1 cellular context compared by ENCODE assay signal in genomic region chr18:24014062-24014985, GRCh38.
TF ChIP-seq lines count a peak whose summit lies in the region.

Gene TTC39C, plus strand, starts transcription at chr18:24014754. Its CDS starts 118 bp downstream, at chr18:24014872.

TF ChIP-seq in HCT116, 20 proteins besides CTCF, POLR2A, EP300 and RAD21 (continued from another document):
- TF ChIP-seq REST (IDR thresholded peaks at IDR 0.05; ENCODE audit: low read depth) = no peak
- TF ChIP-seq EGR1 (IDR thresholded peaks at IDR 0.05; ENCODE audit: low read depth) = peak; percentile 73
- no peak for TF ChIP-seq CBX3 (IDR thresholded peaks at IDR 0.05; ENCODE audit: low read depth)
